Comparison of ENCODE assay signal across 4 cellular contexts in the genomic region with DNA sequence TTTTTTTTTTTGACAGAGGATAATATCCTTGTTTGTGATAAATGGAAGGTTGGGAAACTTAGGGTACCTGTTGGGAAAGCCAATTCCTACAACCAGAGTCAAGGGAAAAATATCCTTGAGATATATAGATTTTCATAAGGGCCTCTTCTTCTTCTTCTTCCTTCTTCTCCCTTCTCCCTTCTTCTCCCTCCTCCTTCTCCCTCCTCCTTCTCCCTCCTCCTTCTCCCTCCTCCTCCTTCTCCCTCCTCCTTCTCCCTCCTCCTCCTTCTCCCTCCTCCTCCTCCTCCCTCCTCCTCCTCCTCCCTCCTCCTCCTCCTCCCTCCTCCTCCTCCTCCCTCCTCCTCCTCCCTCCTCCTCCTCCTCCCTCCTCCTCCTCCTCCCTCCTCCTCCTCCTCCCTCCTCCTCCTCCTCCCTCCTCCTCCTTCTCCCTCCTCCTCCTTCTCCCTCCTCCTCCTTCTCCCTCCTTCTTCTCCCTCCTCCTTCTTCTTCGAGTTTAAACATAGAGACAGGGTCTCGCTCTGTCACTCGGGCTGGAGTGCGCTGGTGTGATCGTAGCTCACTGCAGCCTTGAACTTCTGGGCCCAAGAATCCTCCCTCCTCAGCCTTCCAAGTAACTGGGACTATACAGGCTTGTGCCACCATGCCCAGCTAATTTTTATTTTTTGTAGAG. TPM values are rescaled to one million over a fixed set of nuclear protein-coding genes. Genes with fewer than 3 reads are reported as not detected.
"Had no signal": no experiment of that assay in that cellular context is flagged by ENCODE, and none has a peak within 500 bp of the region (broad histone marks: within the 10 kb centered on the region; RNA-seq: fewer than 3 reads in every experiment).

No MANE protein-coding gene starts in this region.

RNA-seq across cellular contexts. Expression of a gene that starts 24.9 kb away (rescaled TPM):
- total RNA-seq: naive thymus-derived CD8-positive, alpha-beta T cell; natural killer cell treated with Interleukin-12 subunit alpha and Interleukin-12 subunit beta and Interleukin-15 and Interleukin-18, amount 100 ng/mL, for 72 hours; progenitor cell of endocrine pancreas had no signal
- polyA plus RNA-seq: naive thymus-derived CD8-positive, alpha-beta T cell; neural cell had no signal
